Comparison of ENCODE assay signal across 8 cellular contexts in genomic region chr2:96800762-96801463, GRCh38. TPM values are rescaled to one million over a fixed set of nuclear protein-coding genes. Genes with fewer than 3 reads are reported as not detected.
A peak's percentile ranks its signal among the peaks of the same experiment; 100 is the strongest.
DNase-seq lines count a peak whose midpoint lies in the region; ATAC-seq and TF ChIP-seq lines count a peak whose summit lies in the region.

No MANE protein-coding gene starts in this region.

- TF ChIP-seq CTCF in BE2C (IDR thresholded peaks at IDR 0.05; ENCODE audit: low read depth, low read length) (peak; percentile 68), Peyer's patch (IDR thresholded peaks at IDR 0.05) (peak; percentile 77 to 95 (median 89)), foreskin fibroblast (IDR thresholded peaks at IDR 0.05; ENCODE audit: low read depth, low read length) (peak; percentile 82), osteocyte (IDR thresholded peaks at IDR 0.05) (peak; percentile 89), type B pancreatic cell (conservative IDR thresholded peaks at IDR 0.05) (peak; percentile 84)

- H3K4me3 ChIP-seq in BE2C (ENCODE audit: low read depth, low read length) (peak overlapping the region; percentile 23), Peyer's patch (no peak overlapping the region), foreskin fibroblast (ENCODE audit: low read depth in 1 of 2, low read length in 2 of 2) (no peak overlapping the region)

- no peaks in the 10 kb centered on the region for H3K9me3 Mint-ChIP-seq in activated T-helper 2 cell treated with anti-CD3 and anti-CD28 coated beads, Interferon-gamma antibody, Interleukin-2, Interleukin-4, amounts not matched to agents 10 μg/mL and 5 μg/mL and 100 μg/mL, durations not matched to agents 14 hours and 24 hours and 36 hours
- H3K9me3 Mint-ChIP-seq in osteocyte (ENCODE audit: unreplicated experiment): no peaks in the 10 kb centered on the region
- H3K9me3 Mint-ChIP-seq in type B pancreatic cell: no peaks in the 10 kb centered on the region

- H3K9me3 ChIP-seq in BE2C (no peaks in the 10 kb centered on the region), Peyer's patch (no peaks in the 10 kb centered on the region)

- DNase-seq in BE2C: peak; percentile 73
- DNase-seq in Peyer's patch: peak; percentile 83 to 92 (median 86)
- peak; percentile 53 for DNase-seq in activated T-helper 2 cell treated with anti-CD3 and anti-CD28 coated beads, Interferon-gamma antibody, Interleukin-2, Interleukin-4, amounts not matched to agents 10 μg/mL and 5 μg/mL and 100 μg/mL, durations not matched to agents 14 hours and 24 hours and 36 hours (ENCODE audit: low spot score)
- peak; percentile 30 to 77 for DNase-seq in foreskin fibroblast
- no peak for DNase-seq in osteocyte (ENCODE audit: extremely low spot score, unreplicated experiment)
- peak; percentile 79 for DNase-seq in type B pancreatic cell (ENCODE audit: extremely low spot score, unreplicated experiment)

- H3K4me1 ChIP-seq in BE2C (no peaks in the 10 kb centered on the region), Peyer's patch (peaks cover 0 to 10% (median 4%) of the 10 kb centered on the region in 4 donors)

- H3K27ac Mint-ChIP-seq in activated T-helper 2 cell treated with anti-CD3 and anti-CD28 coated beads, Interferon-gamma antibody, Interleukin-2, Interleukin-4, amounts not matched to agents 10 μg/mL and 5 μg/mL and 100 μg/mL, durations not matched to agents 14 hours and 24 hours and 36 hours: no peak overlapping the region
- H3K27ac Mint-ChIP-seq in osteocyte (ENCODE audit: unreplicated experiment) (no peak overlapping the region), type B pancreatic cell (no peak overlapping the region)

- no peaks in the 10 kb centered on the region for H3K36me3 Mint-ChIP-seq in activated T-helper 2 cell treated with anti-CD3 and anti-CD28 coated beads, Interferon-gamma antibody, Interleukin-2, Interleukin-4, amounts not matched to agents 10 μg/mL and 5 μg/mL and 100 μg/mL, durations not matched to agents 14 hours and 24 hours and 36 hours (ENCODE audit: low read depth)
- H3K36me3 Mint-ChIP-seq in osteocyte (ENCODE audit: unreplicated experiment) (peaks cover 5% of the 10 kb centered on the region), type B pancreatic cell (no peaks in the 10 kb centered on the region)

- H3K36me3 ChIP-seq in BE2C (no peaks in the 10 kb centered on the region), Peyer's patch (peaks cover 0 to 60% (median 0%) of the 10 kb centered on the region in 3 donors)

- no peak overlapping the region for H3K4me3 Mint-ChIP-seq in activated T-helper 2 cell treated with anti-CD3 and anti-CD28 coated beads, Interferon-gamma antibody, Interleukin-2, Interleukin-4, amounts not matched to agents 10 μg/mL and 5 μg/mL and 100 μg/mL, durations not matched to agents 14 hours and 24 hours and 36 hours (ENCODE audit: low read depth)
- H3K4me3 Mint-ChIP-seq in osteocyte (ENCODE audit: unreplicated experiment) (no peak overlapping the region), type B pancreatic cell (no peak overlapping the region)

- TF ChIP-seq POLR2A in Peyer's patch (IDR thresholded peaks at IDR 0.05): no peak

- no peaks in the 10 kb centered on the region for H3K27me3 Mint-ChIP-seq in activated T-helper 2 cell treated with anti-CD3 and anti-CD28 coated beads, Interferon-gamma antibody, Interleukin-2, Interleukin-4, amounts not matched to agents 10 μg/mL and 5 μg/mL and 100 μg/mL, durations not matched to agents 14 hours and 24 hours and 36 hours (ENCODE audit: low read depth)
- H3K27me3 Mint-ChIP-seq in osteocyte (ENCODE audit: unreplicated experiment) (no peaks in the 10 kb centered on the region), type B pancreatic cell (no peaks in the 10 kb centered on the region)

- peak overlapping the region in 2 of 4 donors; percentile 18 to 46 for H3K27ac ChIP-seq in Peyer's patch

- ATAC-seq in GM18868 (IDR thresholded peaks at IDR 0.05; ENCODE audit: unreplicated experiment) (peak; percentile 76), HG03342 (IDR thresholded peaks at IDR 0.05; ENCODE audit: unreplicated experiment) (peak; percentile 86)

- H3K4me1 Mint-ChIP-seq in activated T-helper 2 cell treated with anti-CD3 and anti-CD28 coated beads, Interferon-gamma antibody, Interleukin-2, Interleukin-4, amounts not matched to agents 10 μg/mL and 5 μg/mL and 100 μg/mL, durations not matched to agents 14 hours and 24 hours and 36 hours (ENCODE audit: low read depth): no peaks in the 10 kb centered on the region
- no peaks in the 10 kb centered on the region for H3K4me1 Mint-ChIP-seq in osteocyte (ENCODE audit: unreplicated experiment)
- H3K4me1 Mint-ChIP-seq in type B pancreatic cell (ENCODE audit: unreplicated experiment): no peaks in the 10 kb centered on the region

- intact Hi-C loops in activated T-helper 2 cell treated with anti-CD3 and anti-CD28 coated beads, Interferon-gamma antibody, Interleukin-2, Interleukin-4, amounts not matched to agents 10 μg/mL and 5 μg/mL and 100 μg/mL, durations not matched to agents 14 hours and 24 hours and 36 hours (cut with micrococcal nuclease): loop anchor here (5.0 kb wide), 2 partner anchors 39 to 164 kb away; partner anchors contain the start of genes CNNM4 and KANSL3

- no peaks in the 10 kb centered on the region for H3K27me3 ChIP-seq in BE2C
- H3K27me3 ChIP-seq in Peyer's patch: no peaks in the 10 kb centered on the region

RNA-seq across cellular contexts. Expression of gene CNNM3, which starts 15.2 kb away (rescaled TPM):
- polyA plus RNA-seq in BE2C (2012; ENCODE audit: insufficient read depth, insufficient read length, low read depth): 17.9 TPM
- 100 to 1,000 TPM in 1 of 4 donors, 10 to 100 TPM in 3; 29.8 to 108 (median 44.8) TPM for total RNA-seq in Peyer's patch
- total RNA-seq in activated T-helper 2 cell treated with anti-CD3 and anti-CD28 coated beads, Interferon-gamma antibody, Interleukin-2, Interleukin-4, amounts not matched to agents 10 μg/mL and 5 μg/mL and 100 μg/mL, durations not matched to agents 14 hours and 24 hours and 36 hours: 28.7 and 30.4 TPM in 2 replicates
- total RNA-seq in osteocyte: 20.9 and 22.4 TPM in 2 replicates
- total RNA-seq in type B pancreatic cell (ENCODE audit: low replicate concordance): 28.3 and 30.8 TPM in 2 replicates

RNA-seq across cellular contexts. Expression of gene CNNM4, which starts 40.2 kb away (rescaled TPM):
- 4.6 TPM for polyA plus RNA-seq in BE2C (2012; ENCODE audit: insufficient read depth, insufficient read length, low read depth)
- 10 to 100 TPM; 19.0 to 53.9 (median 41.7) TPM for total RNA-seq in Peyer's patch
- 10.1 and 11.3 TPM in 2 replicates for total RNA-seq in activated T-helper 2 cell treated with anti-CD3 and anti-CD28 coated beads, Interferon-gamma antibody, Interleukin-2, Interleukin-4, amounts not matched to agents 10 μg/mL and 5 μg/mL and 100 μg/mL, durations not matched to agents 14 hours and 24 hours and 36 hours
- 7.6 and 8.0 TPM in 2 replicates for total RNA-seq in osteocyte
- total RNA-seq in type B pancreatic cell (ENCODE audit: low replicate concordance): 14.0 and 17.7 TPM in 2 replicates

RNA-seq across cellular contexts. Expression of gene ANKRD23, which starts 42.9 kb away (rescaled TPM):
- 4.0 TPM for polyA plus RNA-seq in BE2C (2012; ENCODE audit: insufficient read depth, insufficient read length, low read depth)
- total RNA-seq in Peyer's patch (10 to 100 TPM in 2 of 4 donors, 1 to 10 TPM in 2; 7.4 to 14.0 (median 8.9) TPM), osteocyte (4.4 and 5.7 TPM in 2 replicates), type B pancreatic cell (ENCODE audit: low replicate concordance) (6.1 and 8.1 TPM in 2 replicates)
- 7.0 and 9.1 TPM in 2 replicates for total RNA-seq in activated T-helper 2 cell treated with anti-CD3 and anti-CD28 coated beads, Interferon-gamma antibody, Interleukin-2, Interleukin-4, amounts not matched to agents 10 μg/mL and 5 μg/mL and 100 μg/mL, durations not matched to agents 14 hours and 24 hours and 36 hours

RNA-seq across cellular contexts. Expression of gene ANKRD39, which starts 56.9 kb away (rescaled TPM):
- polyA plus RNA-seq in BE2C (2012; ENCODE audit: insufficient read depth, insufficient read length, low read depth): 28.5 TPM
- total RNA-seq in Peyer's patch (10 to 100 TPM in 3 of 4 donors, 1 to 10 TPM in 1; 5.8 to 17.3 (median 15.4) TPM), osteocyte (10.5 and 12.4 TPM in 2 replicates), type B pancreatic cell (ENCODE audit: low replicate concordance) (16.6 and 17.7 TPM in 2 replicates)
- 39.2 and 40.0 TPM in 2 replicates for total RNA-seq in activated T-helper 2 cell treated with anti-CD3 and anti-CD28 coated beads, Interferon-gamma antibody, Interleukin-2, Interleukin-4, amounts not matched to agents 10 μg/mL and 5 μg/mL and 100 μg/mL, durations not matched to agents 14 hours and 24 hours and 36 hours
